Comparison of ENCODE assay signal across 1 cellular context in the genomic region with DNA sequence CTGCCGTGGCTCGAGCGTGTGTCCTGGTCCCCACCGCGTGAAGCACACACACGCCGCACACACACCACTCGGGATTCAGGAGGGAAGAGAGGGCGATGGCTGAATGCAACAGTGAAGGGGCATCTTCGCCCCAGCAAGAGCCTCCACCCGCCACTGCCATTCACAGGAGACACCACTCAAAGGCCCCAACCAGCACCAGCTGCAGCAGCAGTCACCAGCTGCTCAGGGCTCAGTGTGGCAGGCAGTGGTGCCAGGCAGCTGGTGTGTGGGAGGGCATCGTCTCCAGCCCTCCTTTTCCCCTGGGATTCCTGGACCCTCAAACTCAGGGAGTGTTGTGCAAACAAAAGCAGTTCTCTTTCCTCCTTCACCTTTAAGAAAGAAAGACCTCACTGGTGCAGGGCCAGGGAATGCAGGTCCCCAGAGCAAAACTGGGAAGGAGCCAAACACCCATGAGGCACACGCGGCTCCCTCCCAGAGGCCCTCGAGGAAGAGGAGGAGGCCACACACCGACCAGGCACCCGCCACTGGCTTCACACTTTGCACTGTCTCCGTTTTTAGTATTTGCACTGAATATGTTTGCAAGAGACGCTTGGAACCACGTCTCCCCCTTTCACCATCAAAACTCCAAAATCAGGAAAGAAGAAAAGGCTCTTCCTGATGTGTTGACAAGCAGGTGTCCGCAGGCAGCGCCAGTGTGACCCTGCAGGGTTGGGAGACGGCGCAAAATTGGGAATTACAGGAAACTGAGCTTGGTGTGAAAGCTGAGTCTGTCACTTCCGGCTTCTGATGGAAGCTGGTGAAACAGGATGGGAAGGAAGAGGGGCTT.
TF ChIP-seq lines count a peak whose summit lies in the region.

No MANE protein-coding gene starts in this region.

TF ChIP-seq in GM23338, 12 proteins besides CTCF, POLR2A, EP300 and RAD21:
- TF ChIP-seq, protein P1, sequence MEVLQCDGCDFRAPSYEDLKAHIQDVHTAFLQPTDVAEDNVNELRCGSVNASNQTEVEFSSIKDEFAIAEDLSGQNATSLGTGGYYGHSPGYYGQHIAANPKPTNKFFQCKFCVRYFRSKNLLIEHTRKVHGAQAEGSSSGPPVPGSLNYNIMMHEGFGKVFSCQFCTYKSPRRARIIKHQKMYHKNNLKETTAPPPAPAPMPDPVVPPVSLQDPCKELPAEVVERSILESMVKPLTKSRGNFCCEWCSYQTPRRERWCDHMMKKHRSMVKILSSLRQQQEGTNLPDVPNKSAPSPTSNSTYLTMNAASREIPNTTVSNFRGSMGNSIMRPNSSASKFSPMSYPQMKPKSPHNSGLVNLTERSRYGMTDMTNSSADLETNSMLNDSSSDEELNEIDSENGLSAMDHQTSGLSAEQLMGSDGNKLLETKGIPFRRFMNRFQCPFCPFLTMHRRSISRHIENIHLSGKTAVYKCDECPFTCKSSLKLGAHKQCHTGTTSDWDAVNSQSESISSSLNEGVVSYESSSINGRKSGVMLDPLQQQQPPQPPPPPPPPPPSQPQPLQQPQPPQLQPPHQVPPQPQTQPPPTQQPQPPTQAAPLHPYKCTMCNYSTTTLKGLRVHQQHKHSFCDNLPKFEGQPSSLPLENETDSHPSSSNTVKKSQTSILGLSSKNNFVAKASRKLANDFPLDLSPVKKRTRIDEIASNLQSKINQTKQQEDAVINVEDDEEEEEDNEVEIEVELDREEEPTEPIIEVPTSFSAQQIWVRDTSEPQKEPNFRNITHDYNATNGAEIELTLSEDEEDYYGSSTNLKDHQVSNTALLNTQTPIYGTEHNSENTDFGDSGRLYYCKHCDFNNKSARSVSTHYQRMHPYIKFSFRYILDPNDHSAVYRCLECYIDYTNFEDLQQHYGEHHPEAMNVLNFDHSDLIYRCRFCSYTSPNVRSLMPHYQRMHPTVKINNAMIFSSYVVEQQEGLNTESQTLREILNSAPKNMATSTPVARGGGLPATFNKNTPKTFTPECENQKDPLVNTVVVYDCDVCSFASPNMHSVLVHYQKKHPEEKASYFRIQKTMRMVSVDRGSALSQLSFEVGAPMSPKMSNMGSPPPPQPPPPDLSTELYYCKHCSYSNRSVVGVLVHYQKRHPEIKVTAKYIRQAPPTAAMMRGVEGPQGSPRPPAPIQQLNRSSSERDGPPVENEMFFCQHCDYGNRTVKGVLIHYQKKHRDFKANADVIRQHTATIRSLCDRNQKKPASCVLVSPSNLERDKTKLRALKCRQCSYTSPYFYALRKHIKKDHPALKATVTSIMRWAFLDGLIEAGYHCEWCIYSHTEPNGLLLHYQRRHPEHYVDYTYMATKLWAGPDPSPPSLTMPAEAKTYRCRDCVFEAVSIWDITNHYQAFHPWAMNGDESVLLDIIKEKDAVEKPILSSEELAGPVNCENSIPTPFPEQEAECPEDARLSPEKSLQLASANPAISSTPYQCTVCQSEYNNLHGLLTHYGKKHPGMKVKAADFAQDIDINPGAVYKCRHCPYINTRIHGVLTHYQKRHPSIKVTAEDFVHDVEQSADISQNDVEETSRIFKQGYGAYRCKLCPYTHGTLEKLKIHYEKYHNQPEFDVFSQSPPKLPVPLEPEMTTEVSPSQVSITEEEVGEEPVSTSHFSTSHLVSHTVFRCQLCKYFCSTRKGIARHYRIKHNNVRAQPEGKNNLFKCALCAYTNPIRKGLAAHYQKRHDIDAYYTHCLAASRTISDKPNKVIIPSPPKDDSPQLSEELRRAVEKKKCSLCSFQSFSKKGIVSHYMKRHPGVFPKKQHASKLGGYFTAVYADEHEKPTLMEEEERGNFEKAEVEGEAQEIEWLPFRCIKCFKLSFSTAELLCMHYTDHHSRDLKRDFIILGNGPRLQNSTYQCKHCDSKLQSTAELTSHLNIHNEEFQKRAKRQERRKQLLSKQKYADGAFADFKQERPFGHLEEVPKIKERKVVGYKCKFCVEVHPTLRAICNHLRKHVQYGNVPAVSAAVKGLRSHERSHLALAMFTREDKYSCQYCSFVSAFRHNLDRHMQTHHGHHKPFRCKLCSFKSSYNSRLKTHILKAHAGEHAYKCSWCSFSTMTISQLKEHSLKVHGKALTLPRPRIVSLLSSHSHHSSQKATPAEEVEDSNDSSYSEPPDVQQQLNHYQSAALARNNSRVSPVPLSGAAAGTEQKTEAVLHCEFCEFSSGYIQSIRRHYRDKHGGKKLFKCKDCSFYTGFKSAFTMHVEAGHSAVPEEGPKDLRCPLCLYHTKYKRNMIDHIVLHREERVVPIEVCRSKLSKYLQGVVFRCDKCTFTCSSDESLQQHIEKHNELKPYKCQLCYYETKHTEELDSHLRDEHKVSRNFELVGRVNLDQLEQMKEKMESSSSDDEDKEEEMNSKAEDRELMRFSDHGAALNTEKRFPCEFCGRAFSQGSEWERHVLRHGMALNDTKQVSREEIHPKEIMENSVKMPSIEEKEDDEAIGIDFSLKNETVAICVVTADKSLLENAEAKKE (CRISPR knock-in tag; IDR thresholded peaks at IDR 0.05): no peak
- TF ChIP-seq POLR2AphosphoS5 (IDR thresholded peaks at IDR 0.05; ENCODE audit: low read depth) (no peak), STAT1 (IDR thresholded peaks at IDR 0.05; ENCODE audit: unreplicated experiment) (no peak), EZH2 (IDR thresholded peaks at IDR 0.05; ENCODE audit: low read depth, unreplicated experiment) (no peak), EZH2phosphoT487 (IDR thresholded peaks at IDR 0.05; ENCODE audit: unreplicated experiment) (no peak), NANOG (IDR thresholded peaks at IDR 0.05; ENCODE audit: borderline replicate concordance) (no peak), ZNF331 (CRISPR knock-in tag; IDR thresholded peaks at IDR 0.05; ENCODE audit: low read depth) (no peak), JUNB (IDR thresholded peaks at IDR 0.05; ENCODE audit: unreplicated experiment) (no peak), ZNF114 (CRISPR knock-in tag; IDR thresholded peaks at IDR 0.05) (no peak), CREB1 (CRISPR knock-in tag; IDR thresholded peaks at IDR 0.05; ENCODE audit: low read depth) (no peak)
- TF ChIP-seq, protein P2, sequence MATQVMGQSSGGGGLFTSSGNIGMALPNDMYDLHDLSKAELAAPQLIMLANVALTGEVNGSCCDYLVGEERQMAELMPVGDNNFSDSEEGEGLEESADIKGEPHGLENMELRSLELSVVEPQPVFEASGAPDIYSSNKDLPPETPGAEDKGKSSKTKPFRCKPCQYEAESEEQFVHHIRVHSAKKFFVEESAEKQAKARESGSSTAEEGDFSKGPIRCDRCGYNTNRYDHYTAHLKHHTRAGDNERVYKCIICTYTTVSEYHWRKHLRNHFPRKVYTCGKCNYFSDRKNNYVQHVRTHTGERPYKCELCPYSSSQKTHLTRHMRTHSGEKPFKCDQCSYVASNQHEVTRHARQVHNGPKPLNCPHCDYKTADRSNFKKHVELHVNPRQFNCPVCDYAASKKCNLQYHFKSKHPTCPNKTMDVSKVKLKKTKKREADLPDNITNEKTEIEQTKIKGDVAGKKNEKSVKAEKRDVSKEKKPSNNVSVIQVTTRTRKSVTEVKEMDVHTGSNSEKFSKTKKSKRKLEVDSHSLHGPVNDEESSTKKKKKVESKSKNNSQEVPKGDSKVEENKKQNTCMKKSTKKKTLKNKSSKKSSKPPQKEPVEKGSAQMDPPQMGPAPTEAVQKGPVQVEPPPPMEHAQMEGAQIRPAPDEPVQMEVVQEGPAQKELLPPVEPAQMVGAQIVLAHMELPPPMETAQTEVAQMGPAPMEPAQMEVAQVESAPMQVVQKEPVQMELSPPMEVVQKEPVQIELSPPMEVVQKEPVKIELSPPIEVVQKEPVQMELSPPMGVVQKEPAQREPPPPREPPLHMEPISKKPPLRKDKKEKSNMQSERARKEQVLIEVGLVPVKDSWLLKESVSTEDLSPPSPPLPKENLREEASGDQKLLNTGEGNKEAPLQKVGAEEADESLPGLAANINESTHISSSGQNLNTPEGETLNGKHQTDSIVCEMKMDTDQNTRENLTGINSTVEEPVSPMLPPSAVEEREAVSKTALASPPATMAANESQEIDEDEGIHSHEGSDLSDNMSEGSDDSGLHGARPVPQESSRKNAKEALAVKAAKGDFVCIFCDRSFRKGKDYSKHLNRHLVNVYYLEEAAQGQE (IDR thresholded peaks at IDR 0.05; ENCODE audit: unreplicated experiment): no peak
- TF ChIP-seq, protein P3, sequence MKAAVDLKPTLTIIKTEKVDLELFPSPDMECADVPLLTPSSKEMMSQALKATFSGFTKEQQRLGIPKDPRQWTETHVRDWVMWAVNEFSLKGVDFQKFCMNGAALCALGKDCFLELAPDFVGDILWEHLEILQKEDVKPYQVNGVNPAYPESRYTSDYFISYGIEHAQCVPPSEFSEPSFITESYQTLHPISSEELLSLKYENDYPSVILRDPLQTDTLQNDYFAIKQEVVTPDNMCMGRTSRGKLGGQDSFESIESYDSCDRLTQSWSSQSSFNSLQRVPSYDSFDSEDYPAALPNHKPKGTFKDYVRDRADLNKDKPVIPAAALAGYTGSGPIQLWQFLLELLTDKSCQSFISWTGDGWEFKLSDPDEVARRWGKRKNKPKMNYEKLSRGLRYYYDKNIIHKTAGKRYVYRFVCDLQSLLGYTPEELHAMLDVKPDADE (IDR thresholded peaks at IDR 0.05): no peak
TF ChIP-seq in GM23338: peak in this region for 0.
